Comparison of ENCODE assay signal across 19 cellular contexts in the genomic region with DNA sequence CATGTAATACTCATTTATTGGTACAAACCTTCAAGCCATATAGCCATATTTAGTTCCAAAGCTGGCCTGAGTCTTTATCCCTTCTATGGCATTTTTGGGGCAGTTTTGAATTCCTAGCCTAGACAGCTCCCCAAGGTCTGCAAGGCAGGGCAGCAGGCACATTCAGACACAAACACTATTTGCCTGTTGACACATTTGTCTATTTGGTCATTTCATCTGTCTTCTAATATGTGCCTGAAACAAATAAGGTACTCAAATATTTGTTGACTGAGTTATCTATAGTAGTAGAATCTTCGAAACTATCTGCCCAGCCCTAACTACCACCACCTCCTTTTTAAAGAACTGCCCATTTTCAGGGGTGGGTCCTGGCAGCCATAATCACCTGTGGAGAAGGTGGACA.
"Had no signal": no experiment of that assay in that cellular context is flagged by ENCODE, and none has a peak within 500 bp of the region (broad histone marks: within the 10 kb centered on the region; RNA-seq: fewer than 3 reads in every experiment).

No MANE protein-coding gene starts in this region.

- H3K27me3 ChIP-seq: colonic mucosa, gastrocnemius medialis, heart right ventricle, left lung had no signal

- DNase-seq: colonic mucosa; cortex of kidney; effector CD4-positive, alpha-beta T cell; effector memory CD4-positive, alpha-beta T cell; esophagus squamous epithelium; foreskin fibroblast; foreskin melanocyte; gastrocnemius medialis; glutamatergic neuron; head of caudate nucleus; heart right ventricle; hippocampal formation; left cardiac atrium; left lung; left ventricle myocardium superior; lower lobe of right lung; mesenchymal stem cell; mucosa of descending colon; naive B cell had no signal

- H3K4me3 ChIP-seq: colonic mucosa, esophagus squamous epithelium, gastrocnemius medialis, heart right ventricle, left lung, lower lobe of right lung, mucosa of descending colon had no signal

- H3K4me1 ChIP-seq: colonic mucosa, esophagus squamous epithelium, lower lobe of right lung had no signal

- H3K27ac ChIP-seq: colonic mucosa, esophagus squamous epithelium, gastrocnemius medialis, heart right ventricle, left lung, lower lobe of right lung had no signal

- ATAC-seq: gastrocnemius medialis, heart right ventricle, left cardiac atrium, left lung, left ventricle myocardium superior, lower lobe of right lung, mucosa of descending colon had no signal

- H3K9me3 ChIP-seq: colonic mucosa, esophagus squamous epithelium, gastrocnemius medialis, heart right ventricle, left lung, lower lobe of right lung, mucosa of descending colon had no signal

- H3K36me3 ChIP-seq: colonic mucosa, esophagus squamous epithelium, gastrocnemius medialis, heart right ventricle, left lung, lower lobe of right lung had no signal
